In genomic region chrX:71909956-71910355, GRCh38 we compare ENCODE assay signal across 10 cellular contexts. TPM values are rescaled to one million over a fixed set of nuclear protein-coding genes. Genes with fewer than 3 reads are reported as not detected.
DNase-seq lines count a peak whose midpoint lies in the region; ATAC-seq, FAIRE-seq and TF ChIP-seq lines count a peak whose summit lies in the region.
"Had no signal": no experiment of that assay in that cellular context is flagged by ENCODE, and none has a peak within 500 bp of the region (broad histone marks: within the 10 kb centered on the region; RNA-seq: fewer than 3 reads in every experiment).

No MANE protein-coding gene starts in this region.

- H3K4me1 ChIP-seq in astrocyte (ENCODE audit: insufficient read depth, low read length) (no peaks in the 10 kb centered on the region), iPS-18a (ENCODE audit: control insufficient read depth, low read depth, low read length) (peaks cover 4% of the 10 kb centered on the region), stomach (peaks cover 0 to 21% (median 13%) of the 10 kb centered on the region in 4 donors)

- H3K4me2 ChIP-seq in astrocyte (ENCODE audit: low read length): peak overlapping the region; percentile 86

- no peak for TF ChIP-seq EP300 in stomach (IDR thresholded peaks at IDR 0.05)

- H3K79me2 ChIP-seq in astrocyte (ENCODE audit: insufficient read depth, low read length): no peaks in the 10 kb centered on the region

- no peaks in the 10 kb centered on the region for H3K4me1 Mint-ChIP-seq in activated CD8-positive, alpha-beta T cell treated with anti-CD3 and anti-CD28 coated beads for 36 hours (ENCODE audit: low read depth)
- no peaks in the 10 kb centered on the region for H3K4me1 Mint-ChIP-seq in activated CD8-positive, alpha-beta T cell treated with anti-CD3 and anti-CD28 coated beads, Interleukin-2, amount 10 ng/mL, durations not matched to agents 7 days and 5 days (ENCODE audit: low read depth)
- peaks cover 7% of the 10 kb centered on the region for H3K4me1 Mint-ChIP-seq in astrocyte (ENCODE audit: low read depth, unreplicated experiment)
- H3K4me1 Mint-ChIP-seq: activated B cell treated with CpG ODN at 0.5 μM for 24 hours had no signal

- no peaks in the 10 kb centered on the region for H3K9me3 Mint-ChIP-seq in activated CD8-positive, alpha-beta T cell treated with anti-CD3 and anti-CD28 coated beads for 36 hours
- no peaks in the 10 kb centered on the region for H3K9me3 Mint-ChIP-seq in activated CD8-positive, alpha-beta T cell treated with anti-CD3 and anti-CD28 coated beads, Interleukin-2, amount 10 ng/mL, durations not matched to agents 7 days and 5 days (ENCODE audit: insufficient read depth)
- H3K9me3 Mint-ChIP-seq in astrocyte (ENCODE audit: unreplicated experiment): no peaks in the 10 kb centered on the region
- H3K9me3 Mint-ChIP-seq: activated B cell treated with CpG ODN at 0.5 μM for 24 hours had no signal

- no peaks in the 10 kb centered on the region for H3K36me3 Mint-ChIP-seq in activated CD8-positive, alpha-beta T cell treated with anti-CD3 and anti-CD28 coated beads for 36 hours (ENCODE audit: low read depth)
- H3K36me3 Mint-ChIP-seq in activated CD8-positive, alpha-beta T cell treated with anti-CD3 and anti-CD28 coated beads, Interleukin-2, amount 10 ng/mL, durations not matched to agents 7 days and 5 days (ENCODE audit: low read depth): no peaks in the 10 kb centered on the region
- H3K36me3 Mint-ChIP-seq in astrocyte (ENCODE audit: low read depth, unreplicated experiment): no peaks in the 10 kb centered on the region
- H3K36me3 Mint-ChIP-seq: CD4-positive, CD25-positive, alpha-beta regulatory T cell had no signal

- no peak for ATAC-seq in activated CD8-positive, alpha-beta T cell treated with anti-CD3 and anti-CD28 coated beads for 36 hours
- ATAC-seq in activated CD8-positive, alpha-beta T cell treated with anti-CD3 and anti-CD28 coated beads, Interleukin-2, amount 10 ng/mL, durations not matched to agents 7 days and 5 days: no peak
- ATAC-seq in GM21390 (IDR thresholded peaks at IDR 0.05; ENCODE audit: unreplicated experiment) (no peak), HG03354 (IDR thresholded peaks at IDR 0.05; ENCODE audit: poor library complexity, severe bottlenecking, unreplicated experiment) (no peak), HG03097 (IDR thresholded peaks at IDR 0.05; ENCODE audit: low FRiP score, unreplicated experiment) (no peak)

- peak overlapping the region; percentile 26 for H2AFZ ChIP-seq in astrocyte (ENCODE audit: low read depth, low read length)

- WGBS in stomach, 5 donors: 25 to 62% (median 46%) methylated on average over 8 of the region's 8 CpGs

- peak overlapping the region; percentile 65 for H3K9ac ChIP-seq in astrocyte (ENCODE audit: low read length)
- no peak overlapping the region for H3K9ac ChIP-seq in iPS-18a (ENCODE audit: low read length)

- DNase-seq in activated CD8-positive, alpha-beta T cell treated with anti-CD3 and anti-CD28 coated beads for 36 hours: no peak
- no peak for DNase-seq in activated CD8-positive, alpha-beta T cell treated with anti-CD3 and anti-CD28 coated beads, Interleukin-2, amount 10 ng/mL, durations not matched to agents 7 days and 5 days
- no peak for DNase-seq in astrocyte (ENCODE audit: low read depth)
- DNase-seq in stomach: no peak
- DNase-seq: activated B cell treated with CpG ODN at 0.5 μM for 24 hours; CD4-positive, CD25-positive, alpha-beta regulatory T cell had no signal

- no peak overlapping the region for H3K27ac ChIP-seq in astrocyte (ENCODE audit: low read depth, low read length)
- no peak overlapping the region for H3K27ac ChIP-seq in iPS-18a (ENCODE audit: low read length)
- no peak overlapping the region for H3K27ac ChIP-seq in stomach

- peak overlapping the region; percentile 17 for H3K4me3 Mint-ChIP-seq in activated CD8-positive, alpha-beta T cell treated with anti-CD3 and anti-CD28 coated beads for 36 hours
- no peak overlapping the region for H3K4me3 Mint-ChIP-seq in activated CD8-positive, alpha-beta T cell treated with anti-CD3 and anti-CD28 coated beads, Interleukin-2, amount 10 ng/mL, durations not matched to agents 7 days and 5 days
- H3K4me3 Mint-ChIP-seq in astrocyte (ENCODE audit: unreplicated experiment): peak overlapping the region; percentile 83

- POLR2A ChIA-PET in activated CD8-positive, alpha-beta T cell treated with anti-CD3 and anti-CD28 coated beads for 36 hours (lab: Charles Lee): no interaction called here
- POLR2A ChIA-PET in activated CD8-positive, alpha-beta T cell treated with anti-CD3 and anti-CD28 coated beads, Interleukin-2, amount 10 ng/mL, durations not matched to agents 7 days and 5 days (lab: Charles Lee): no interaction called here

- peaks cover 39% of the 10 kb centered on the region for H3K27me3 Mint-ChIP-seq in activated CD8-positive, alpha-beta T cell treated with anti-CD3 and anti-CD28 coated beads for 36 hours
- peaks cover 52% of the 10 kb centered on the region for H3K27me3 Mint-ChIP-seq in activated CD8-positive, alpha-beta T cell treated with anti-CD3 and anti-CD28 coated beads, Interleukin-2, amount 10 ng/mL, durations not matched to agents 7 days and 5 days (ENCODE audit: low read depth)
- H3K27me3 Mint-ChIP-seq in astrocyte (ENCODE audit: low read depth, unreplicated experiment): no peaks in the 10 kb centered on the region

- H3K4me3 ChIP-seq in astrocyte (ENCODE audit: insufficient read depth, low read depth, low read length): peak overlapping the region; percentile 49
- peak overlapping the region; percentile 66 for H3K4me3 ChIP-seq in iPS-18a (ENCODE audit: low read length)
- peak overlapping the region in 3 of 4 donors; percentile 46 to 52 (median 50) for H3K4me3 ChIP-seq in stomach

- TF ChIP-seq POLR2A in stomach (IDR thresholded peaks at IDR 0.05): no peak

- no peaks in the 10 kb centered on the region for H3K9me3 ChIP-seq in astrocyte (ENCODE audit: insufficient read depth, low read depth, low read length)
- peaks cover 12% of the 10 kb centered on the region for H3K9me3 ChIP-seq in iPS-18a (ENCODE audit: control insufficient read depth, low read depth, low read length)
- H3K9me3 ChIP-seq in stomach: no peaks in the 10 kb centered on the region

- no peak for FAIRE-seq in astrocyte (lab: Jason Lieb, UNC)

- intact Hi-C loops in activated CD8-positive, alpha-beta T cell treated with anti-CD3 and anti-CD28 coated beads for 36 hours (cut with micrococcal nuclease): no loop called here
- intact Hi-C loops in stomach (cut with DNase I; ENCODE audit: low total_unique reads): no loop called here

- H3K36me3 ChIP-seq in astrocyte (ENCODE audit: insufficient read depth, low read length): no peaks in the 10 kb centered on the region
- H3K36me3 ChIP-seq in iPS-18a (ENCODE audit: control insufficient read depth, low read depth, low read length): no peaks in the 10 kb centered on the region
- H3K36me3 ChIP-seq in stomach: no peaks in the 10 kb centered on the region

- CTCF ChIA-PET in activated CD8-positive, alpha-beta T cell treated with anti-CD3 and anti-CD28 coated beads for 36 hours (lab: Charles Lee): interaction anchor here (1.0 to 1.1 kb wide), 2 partner anchors 28 to 228 kb away, joined by 3 read pairs; no protein-coding TSS in a partner anchor
- CTCF ChIA-PET in activated CD8-positive, alpha-beta T cell treated with anti-CD3 and anti-CD28 coated beads, Interleukin-2, amount 10 ng/mL, durations not matched to agents 7 days and 5 days (lab: Charles Lee): no interaction called here

- no peaks in the 10 kb centered on the region for H4K20me1 ChIP-seq in astrocyte (ENCODE audit: insufficient read depth, low read length)

- no peaks in the 10 kb centered on the region for H3K27me3 ChIP-seq in astrocyte (ENCODE audit: insufficient read depth, low read length)
- H3K27me3 ChIP-seq in iPS-18a (ENCODE audit: control insufficient read depth, insufficient read depth, low read length): no peaks in the 10 kb centered on the region
- peaks cover 0 to 54% (median 46%) of the 10 kb centered on the region in 3 donors for H3K27me3 ChIP-seq in stomach

- H3K27ac Mint-ChIP-seq in activated CD8-positive, alpha-beta T cell treated with anti-CD3 and anti-CD28 coated beads for 36 hours: no peak overlapping the region
- H3K27ac Mint-ChIP-seq in activated CD8-positive, alpha-beta T cell treated with anti-CD3 and anti-CD28 coated beads, Interleukin-2, amount 10 ng/mL, durations not matched to agents 7 days and 5 days: no peak overlapping the region
- H3K27ac Mint-ChIP-seq in astrocyte (ENCODE audit: unreplicated experiment): peak overlapping the region; percentile 66
- H3K27ac Mint-ChIP-seq: activated B cell treated with CpG ODN at 0.5 μM for 24 hours had no signal

- TF ChIP-seq CTCF in activated CD8-positive, alpha-beta T cell treated with anti-CD3 and anti-CD28 coated beads for 36 hours (IDR thresholded peaks at IDR 0.05): no peak
- TF ChIP-seq CTCF in astrocyte (IDR thresholded peaks at IDR 0.05; ENCODE audit: insufficient read depth, low read depth, low read length) (peak; percentile 29), stomach (IDR thresholded peaks at IDR 0.05) (no peak)

RNA-seq across cellular contexts. Expression of gene NHSL2, which starts 0.7 kb away (rescaled TPM):
- under 1 TPM; 0.58 to 0.88 TPM for total RNA-seq in activated CD8-positive, alpha-beta T cell treated with anti-CD3 and anti-CD28 coated beads for 36 hours
- under 1 TPM; 0.50 to 0.70 TPM for total RNA-seq in activated CD8-positive, alpha-beta T cell treated with anti-CD3 and anti-CD28 coated beads, Interleukin-2, amount 10 ng/mL, durations not matched to agents 7 days and 5 days
- 13.0 and 14.8 TPM in 2 replicates for total RNA-seq in astrocyte
- total RNA-seq in stomach: 1 to 10 TPM in 4 of 5 donors, under 1 TPM in 1; under 0.01 to 6.4 (median 2.9) TPM
- polyA plus RNA-seq in stomach: under 1 TPM; 0.46 to 0.73 (median 0.68) TPM
